Comparison of ENCODE assay signal across 1 cellular context in genomic region chr10:63504145-63504881, GRCh38.
A peak's percentile ranks its signal among the peaks of the same experiment; 100 is the strongest.
TF ChIP-seq lines count a peak whose summit lies in the region.

No MANE protein-coding gene starts in this region.

TF ChIP-seq in K562, 482 proteins besides CTCF, POLR2A, EP300 and RAD21:
- TF ChIP-seq SMARCA5 (IDR thresholded peaks at IDR 0.05) (0 out of 2 replicates have a peak, but pooled peaks have one; percentile 12), CEBPB (tag; IDR thresholded peaks at IDR 0.05) (peak; percentile 61), E2F8 (IDR thresholded peaks at IDR 0.05; ENCODE audit: low read depth, partially characterized antibody) (no peak), ZFP36 (IDR thresholded peaks at IDR 0.05; ENCODE audit: low read depth, low read length, partially characterized antibody) (no peak), TCF7L2 (IDR thresholded peaks at IDR 0.05; ENCODE audit: low read depth, low read length) (no peak), DMBX1 (CRISPR knock-in tag; IDR thresholded peaks at IDR 0.05; ENCODE audit: borderline replicate concordance) (no peak), LEF1 (IDR thresholded peaks at IDR 0.05) (no peak), NBN (IDR thresholded peaks at IDR 0.05; ENCODE audit: low read depth) (0 out of 2 replicates have a peak, but pooled peaks have one; percentile 26), BCLAF1 (IDR thresholded peaks at IDR 0.05; ENCODE audit: borderline replicate concordance in 1 of 2, control insufficient read depth in 1 of 2, low read depth in 2 of 2, low read length in 1 of 2) (no peak), NEUROD1 (IDR thresholded peaks at IDR 0.05; ENCODE audit: borderline replicate concordance, low read depth, low read length, partially characterized antibody) (no peak), ZNF175 (CRISPR knock-in tag; IDR thresholded peaks at IDR 0.05; ENCODE audit: low read depth) (no peak), EHMT2 (IDR thresholded peaks at IDR 0.05) (no peak), HINFP (tag; conservative IDR thresholded peaks at IDR 0.05; ENCODE audit: low read depth) (no peak), PRMT5 (CRISPR knock-in tag; IDR thresholded peaks at IDR 0.05) (no peak)
